ENCODE assay signal across 30 cellular contexts in genomic region chr9:130954317-130954716, GRCh38. TPM values are rescaled to one million over a fixed set of nuclear protein-coding genes. Genes with fewer than 3 reads are reported as not detected.
"Had no signal": no experiment of that assay in that cellular context is flagged by ENCODE, and none has a peak within 500 bp of the region (broad histone marks: within the 10 kb centered on the region; RNA-seq: fewer than 3 reads in every experiment).

No MANE protein-coding gene starts in this region.

- H3K4me3 ChIP-seq: stomach, suprapubic skin, testis, thoracic aorta, thyroid gland, tibial artery, tibial nerve, transverse colon, upper lobe of left lung, upper lobe of right lung, uterus, vagina had no signal

- ATAC-seq: stimulated activated effector memory CD8-positive, alpha-beta T cell treated with anti-CD3 and anti-CD28 coated beads, Interleukin-12 subunit alpha, Interleukin-12 subunit beta, amount 100 ng/mL, for 72 hours; stimulated activated memory B cell treated with anti-CD40 and anti-IgM and Interleukin-4, amounts not matched to agents 10 μg/mL and 1 μg/mL and 100 μg/mL, for 72 hours; stimulated activated naive B cell treated with anti-CD40 and anti-IgM and Interleukin-4, amounts not matched to agents 10 μg/mL and 1 μg/mL and 100 μg/mL, for 72 hours; stimulated activated naive CD8-positive, alpha-beta T cell treated with anti-CD3 and anti-CD28 coated beads, Interleukin-15, amount 100 ng/mL, for 72 hours; stimulated activated naive CD8-positive, alpha-beta T cell treated with anti-CD3 and anti-CD28 coated beads, Interleukin-15, Interleukin-2, amounts not matched to agents 100 U/mL and 50 U/mL, for 24 hours; upper lobe of right lung had no signal

- H3K9me3 ChIP-seq: suprapubic skin, testis, thoracic aorta, thyroid gland, tibial artery, upper lobe of right lung, uterus had no signal

- DNase-seq: stimulated activated CD4-positive, alpha-beta T cell treated with anti-CD3 and anti-CD28 coated beads, Interleukin-2, amount 100 ng/mL, for 48 hours; stimulated activated CD4-positive, alpha-beta T cell treated with anti-CD3 and anti-CD28 coated beads, Interleukin-4, amount 100 ng/mL, for 1 hour; stimulated activated CD4-positive, alpha-beta T cell treated with anti-CD3 and anti-CD28 coated beads, Interleukin-4, amount 100 ng/mL, for 24 hours; stimulated activated CD4-positive, alpha-beta T cell treated with anti-CD3 and anti-CD28 coated beads, Interleukin-4, amount 100 ng/mL, for 4 hours; stimulated activated CD8-positive, alpha-beta memory T cell treated with anti-CD3 and anti-CD28 coated beads, Interleukin-4, amount 100 ng/mL, for 48 hours; stimulated activated naive B cell treated with anti-CD40 and anti-IgM and Interleukin-4, amounts not matched to agents 10 μg/mL and 1 μg/mL and 100 μg/mL, for 72 hours; stimulated activated naive CD4-positive, alpha-beta T cell; stimulated activated naive CD4-positive, alpha-beta T cell treated with Interleukin-2 at 50 U/mL for 16 hours; stimulated activated naive CD8-positive, alpha-beta T cell treated with anti-CD3 and anti-CD28 coated beads, Interleukin-15, amount 100 ng/mL, for 72 hours; stimulated activated naive CD8-positive, alpha-beta T cell treated with anti-CD3 and anti-CD28 coated beads, Interleukin-15, Interleukin-2, amounts not matched to agents 100 U/mL and 50 U/mL, for 24 hours; stomach; substantia nigra; testis; thyroid gland; tibial artery; transverse colon; trophoblast cell; upper lobe of left lung; upper lobe of right lung; uterus had no signal

- H3K27me3 ChIP-seq: testis, thyroid gland, upper lobe of left lung, vagina had no signal

- H3K4me1 ChIP-seq: stomach, suprapubic skin, testis, thyroid gland, tibial artery, tibial nerve, upper lobe of left lung, upper lobe of right lung, uterus, vagina had no signal

- H3K27ac ChIP-seq: stomach, suprapubic skin, testis, thoracic aorta, thyroid gland, tibial artery, tibial nerve, transverse colon, upper lobe of left lung, upper lobe of right lung, uterus, vagina had no signal

- H3K36me3 ChIP-seq: stomach, suprapubic skin, thoracic aorta, thyroid gland, tibial artery, tibial nerve, transverse colon, upper lobe of left lung, upper lobe of right lung, uterus, vagina had no signal

RNA-seq across cellular contexts. Expression of gene FIBCD1, which starts 15.3 kb away (rescaled TPM):
- total RNA-seq: suprapubic skin, thoracic aorta, tibial nerve, ureter, vagina had no signal

RNA-seq across cellular contexts. Expression of gene QRFP, which starts 57.7 kb away (rescaled TPM):
- total RNA-seq: stomach, subcutaneous adipose tissue, suprapubic skin, temporal lobe, thoracic aorta, thyroid gland, tibial nerve, transverse colon, upper lobe of left lung, upper lobe of right lung, ureter, urinary bladder, uterus, vagina had no signal
- polyA plus RNA-seq: stomach had no signal
